ENCODE assay signal across 8 cellular contexts in the genomic region with DNA sequence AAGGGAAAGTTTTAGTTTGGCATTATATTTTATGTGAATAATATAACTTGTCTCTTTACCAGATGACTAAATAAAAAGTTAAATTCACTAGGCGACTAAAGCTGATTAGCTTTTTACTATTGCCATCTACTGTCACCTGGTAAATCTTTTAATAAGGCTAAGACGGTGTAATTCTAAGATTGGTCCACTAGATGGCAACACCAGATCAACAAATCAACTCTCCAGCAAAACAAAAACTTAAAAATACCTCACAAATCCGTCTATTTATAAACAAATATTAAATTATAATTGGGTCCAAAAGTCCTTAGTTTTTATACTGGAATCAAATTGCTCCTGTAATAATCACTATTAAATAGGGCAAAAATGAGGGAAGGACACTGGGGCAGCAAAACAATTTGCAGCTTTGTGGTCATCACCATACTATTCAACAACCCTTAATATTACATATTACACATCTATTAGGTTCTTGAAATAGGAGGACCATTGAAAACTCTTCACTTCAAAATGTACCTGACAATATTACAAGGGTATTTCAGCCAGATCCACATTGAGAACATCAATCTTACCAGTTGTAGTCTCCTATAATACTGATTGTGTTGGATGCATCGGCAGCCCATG. TPM values are rescaled to one million over a fixed set of nuclear protein-coding genes. Genes with fewer than 3 reads are reported as not detected.
DNase-seq lines count a peak whose midpoint lies in the region; ATAC-seq and TF ChIP-seq lines count a peak whose summit lies in the region.

No MANE protein-coding gene starts in this region.

- no peaks in the 10 kb centered on the region for H3K27me3 ChIP-seq in PC-3 (ENCODE audit: low read length)

- H2AFZ ChIP-seq in PC-3 (ENCODE audit: low read length): no peak overlapping the region

- CTCF ChIA-PET in PC-3 (lab: Charles Lee): no interaction called here

- no TSS peak for BruUV-seq in PC-3 (replicated peaks; lab: Mats Ljungman, UMichigan)

- no peaks in the 10 kb centered on the region for H3F3A ChIP-seq in PC-3 (ENCODE audit: low read length, unreplicated experiment)

- no peak for DNase-seq in CD14-positive monocyte (ENCODE audit: low spot score)
- peak; percentile 48 for DNase-seq in HCEC 1CT
- DNase-seq in PC-3: peak; percentile 66
- peak; percentile 18 for DNase-seq in epithelial cell of proximal tubule (ENCODE audit: low read depth)
- DNase-seq in non-pigmented ciliary epithelial cell (ENCODE audit: low read depth): peak; percentile 32
- no peak for DNase-seq in GM19238 (ENCODE audit: insufficient read length, low spot score)

- no peaks in the 10 kb centered on the region for H4K20me1 ChIP-seq in PC-3 (ENCODE audit: low read length)

- H3K27me3 Mint-ChIP-seq in CD14-positive monocyte (ENCODE audit: low read depth in 3 of 3): peaks cover 0 to 1% (median 0%) of the 10 kb centered on the region in 3 donors

- H3K4me3 Mint-ChIP-seq in CD14-positive monocyte: no peak overlapping the region

- POLR2A ChIA-PET in PC-3 (lab: Charles Lee; ENCODE audit: unreplicated experiment): no interaction called here

- ATAC-seq in PC-3 (no peak), GM21576 (IDR thresholded peaks at IDR 0.05; ENCODE audit: unreplicated experiment) (no peak), GM21526 (IDR thresholded peaks at IDR 0.05; ENCODE audit: low FRiP score, unreplicated experiment) (no peak)

- intact Hi-C loops in CD14-positive monocyte (cut with micrococcal nuclease) (loop anchor here in 1 of 2 donors (5.0 kb wide), 1 partner anchor 222 kb away; no protein-coding TSS in a partner anchor), PC-3 (cut with micrococcal nuclease) (loop anchor here (2.0 to 5.0 kb wide), 5 partner anchors 68 to 492 kb away; no protein-coding TSS in a partner anchor)

- TF ChIP-seq CTCF in CD14-positive monocyte (IDR thresholded peaks at IDR 0.05): peak; percentile 87
- TF ChIP-seq CTCF in PC-3 (conservative IDR thresholded peaks at IDR 0.05; ENCODE audit: low read depth, low read length): peak; percentile 74
- peak; percentile 63 for TF ChIP-seq CTCF in epithelial cell of proximal tubule (conservative IDR thresholded peaks at IDR 0.05; ENCODE audit: low read depth, low read length)

- H3K9me2 ChIP-seq in PC-3 (replicated peaks; ENCODE audit: low read length): no peaks in the 10 kb centered on the region

- H3K4me3 ChIP-seq in PC-3 (ENCODE audit: low read length): no peak overlapping the region
- no peak overlapping the region for H3K4me3 ChIP-seq in epithelial cell of proximal tubule (ENCODE audit: low read depth, low read length)

- no peaks in the 10 kb centered on the region for H3K36me3 ChIP-seq in PC-3 (ENCODE audit: low read depth, low read length)

- no peaks in the 10 kb centered on the region for H3K9me3 ChIP-seq in PC-3 (ENCODE audit: low read length)

- H3K9me3 Mint-ChIP-seq in CD14-positive monocyte: no peaks in the 10 kb centered on the region

- H3K9ac ChIP-seq in PC-3 (ENCODE audit: low read length): no peak overlapping the region

- peaks cover 67 to 83% of the 10 kb centered on the region in 2 donors for H3K36me3 Mint-ChIP-seq in CD14-positive monocyte

- no peaks in the 10 kb centered on the region for H3K79me2 ChIP-seq in PC-3 (ENCODE audit: low read length)

- no peaks in the 10 kb centered on the region for H3K4me1 ChIP-seq in PC-3 (ENCODE audit: insufficient read depth, low read length)

- no peak overlapping the region for H3K4me2 ChIP-seq in PC-3 (ENCODE audit: low read length)

- H3K4me1 Mint-ChIP-seq in CD14-positive monocyte: peaks cover 5% of the 10 kb centered on the region

- no peak overlapping the region for H3K27ac Mint-ChIP-seq in CD14-positive monocyte

- H3K27ac ChIP-seq in PC-3 (ENCODE audit: low read length): no peak overlapping the region

RNA-seq across cellular contexts. Expression of a gene that starts 47.9 kb away (rescaled TPM):
- polyA plus RNA-seq in CD14-positive monocyte: 10 to 100 TPM; 28.6 to 40.6 TPM
- total RNA-seq in PC-3 (2014; rRNA removed) (0.18 and 0.40 TPM in 2 replicates), epithelial cell of proximal tubule (12.1 and 16.9 TPM in 2 replicates)

RNA-seq across cellular contexts. Expression of a gene that starts 59.8 kb away (rescaled TPM):
- polyA plus RNA-seq in CD14-positive monocyte: 10 to 100 TPM; 15.5 to 33.3 TPM
- not detected in 2 replicates for total RNA-seq in PC-3 (2014; rRNA removed)
- not detected in 2 replicates for total RNA-seq in epithelial cell of proximal tubule

Comparison
In these comparisons a context has a peak if more than half of its experiments do, and no peak if none do; other contexts are left out.
1. DNase-seq: peak in HCEC 1CT (single experiment), PC-3 (single experiment), epithelial cell of proximal tubule (single experiment) and non-pigmented ciliary epithelial cell (single experiment); none in CD14-positive monocyte (single experiment) and GM19238 (single experiment).
2. Peak in every context shown above with its lines, with median percentiles within 50 percentile points of each other: CTCF ChIP-seq.